10 cellular contexts compared by ENCODE assay signal in genomic region chr4:6271206-6271605, GRCh38. TPM values are rescaled to one million over a fixed set of nuclear protein-coding genes. Genes with fewer than 3 reads are reported as not detected.
A peak's percentile ranks its signal among the peaks of the same experiment; 100 is the strongest.
DNase-seq lines count a peak whose midpoint lies in the region; ATAC-seq and TF ChIP-seq lines count a peak whose summit lies in the region.
"Had no signal": no experiment of that assay in that cellular context is flagged by ENCODE, and none has a peak within 500 bp of the region (broad histone marks: within the 10 kb centered on the region; RNA-seq: fewer than 3 reads in every experiment).

No MANE protein-coding gene starts in this region.

- H3K27ac Mint-ChIP-seq in chondrocyte (ENCODE audit: unreplicated experiment) (peak overlapping the region; percentile 83), natural killer cell (no peak overlapping the region)

- 65% methylated on average over 9 of the region's 9 CpGs for WGBS in right cardiac atrium
- 26 to 29% methylated on average over 9 of the region's 9 CpGs for WGBS in aorta, 2 donors

- H3K9me3 ChIP-seq in right cardiac atrium (ENCODE audit: control insufficient read depth, low read length) (no peaks in the 10 kb centered on the region), aorta (ENCODE audit: control insufficient read depth, low read length) (no peaks in the 10 kb centered on the region)

- no peaks in the 10 kb centered on the region for H3K9me3 Mint-ChIP-seq in chondrocyte (ENCODE audit: low read depth)
- H3K9me3 Mint-ChIP-seq in natural killer cell, result no peaks in the 10 kb centered on the region

- peaks cover 14% of the 10 kb centered on the region for H3K27me3 Mint-ChIP-seq in chondrocyte (ENCODE audit: low read depth)
- peaks cover 14 to 15% of the 10 kb centered on the region in 2 donors for H3K27me3 Mint-ChIP-seq in natural killer cell (ENCODE audit: low read depth in 2 of 2)

- intact Hi-C loops in right cardiac atrium (cut with DNase I), result no loop called here
- intact Hi-C loops in Right ventricle myocardium superior (cut with DNase I), result no loop called here
- intact Hi-C loops in natural killer cell (cut with micrococcal nuclease), result no loop called here
- intact Hi-C loops in aorta (cut with DNase I), result no loop called here

- no peak for DNase-seq in right cardiac atrium
- no peak for DNase-seq in Right ventricle myocardium superior
- peak; percentile 56 for DNase-seq in chondrocyte (ENCODE audit: low spot score)
- DNase-seq in natural killer cell, result no peak
- no peak for DNase-seq in aorta
- DNase-seq in COLO829 (ENCODE audit: low spot score), result no peak
- DNase-seq in globus pallidus (ENCODE audit: low spot score), result no peak
- DNase-seq: MM.1S; stimulated activated naive CD4-positive, alpha-beta T cell treated with Interleukin-2 at 50 U/mL for 16 hours had no signal

- H3K27ac ChIP-seq in right cardiac atrium (ENCODE audit: low read length), result peak overlapping the region; percentile 31
- peak overlapping the region; percentile 51 to 97 for H3K27ac ChIP-seq in aorta (ENCODE audit: low read depth in 1 of 2, low read length in 2 of 2)

- no peak for ATAC-seq in right cardiac atrium
- no peak for ATAC-seq in Right ventricle myocardium superior (ENCODE audit: poor library complexity)
- no peak for ATAC-seq in natural killer cell
- no peak for ATAC-seq in aorta (ENCODE audit: low FRiP score)
- no peak for ATAC-seq in GM21367 (IDR thresholded peaks at IDR 0.05; ENCODE audit: unreplicated experiment)

- peak overlapping the region; percentile 89 for H3K4me3 Mint-ChIP-seq in chondrocyte (ENCODE audit: unreplicated experiment)
- peak overlapping the region; percentile 85 for H3K4me3 Mint-ChIP-seq in natural killer cell

- H3K36me3 ChIP-seq in aorta (ENCODE audit: control insufficient read depth in 1 of 2, insufficient read depth in 2 of 2, low read length in 1 of 2), result no peaks in the 10 kb centered on the region

- H3K4me1 ChIP-seq in right cardiac atrium (ENCODE audit: control insufficient read depth, insufficient read depth, low read length) (peaks cover 24% of the 10 kb centered on the region), aorta (ENCODE audit: control insufficient read depth in 1 of 2, insufficient read depth in 2 of 2, low read length in 2 of 2) (no peaks in the 10 kb centered on the region)

- H3K4me1 Mint-ChIP-seq in chondrocyte (ENCODE audit: low read depth) (peaks cover 50% of the 10 kb centered on the region), natural killer cell (peaks cover 6 to 23% of the 10 kb centered on the region in 2 donors)

- H3K36me3 Mint-ChIP-seq in chondrocyte (ENCODE audit: low read depth) (no peaks in the 10 kb centered on the region), natural killer cell (no peaks in the 10 kb centered on the region)

- no peak overlapping the region for H3K4me3 ChIP-seq in right cardiac atrium (ENCODE audit: low read length)
- no peak overlapping the region for H3K4me3 ChIP-seq in aorta (ENCODE audit: low read length in 2 of 2)

- H3K27me3 ChIP-seq in right cardiac atrium (ENCODE audit: control insufficient read depth, insufficient read depth), result no peaks in the 10 kb centered on the region
- H3K27me3 ChIP-seq in aorta (ENCODE audit: control insufficient read depth in 1 of 2, insufficient read depth in 2 of 2, low read length in 1 of 2), result no peaks in the 10 kb centered on the region

- TF ChIP-seq CTCF in chondrocyte (IDR thresholded peaks at IDR 0.05), result no peak
- no peak for TF ChIP-seq CTCF in natural killer cell (IDR thresholded peaks at IDR 0.05)

RNA-seq across cellular contexts. Expression of gene WFS1, which starts 1.6 kb away (rescaled TPM):
- total RNA-seq in right cardiac atrium (10 to 100 TPM; 47.9 to 76.6 (median 60.7) TPM), Right ventricle myocardium superior (81.7 TPM), chondrocyte (47.7 to 54.6 TPM (median 48.0 TPM) in 3 replicates), natural killer cell (1 to 10 TPM; 3.0 to 5.6 (median 3.5) TPM), aorta (10 to 100 TPM; 63.8 to 66.1 TPM)
- polyA plus RNA-seq in right cardiac atrium (53.3 TPM), aorta (10 to 100 TPM; 11.9 to 42.4 TPM)
